14 cellular contexts compared by ENCODE assay signal in genomic region chr11:60870733-60871377, GRCh38. TPM values are rescaled to one million over a fixed set of nuclear protein-coding genes. Genes with fewer than 3 reads are reported as not detected.
DNase-seq lines count a peak whose midpoint lies in the region; ATAC-seq and TF ChIP-seq lines count a peak whose summit lies in the region.
"Had no signal": no experiment of that assay in that cellular context is flagged by ENCODE, and none has a peak within 500 bp of the region (broad histone marks: within the 10 kb centered on the region; RNA-seq: fewer than 3 reads in every experiment).

No MANE protein-coding gene starts in this region.

- WGBS in psoas muscle, 3 donors, result 73 to 84% (median 74%) methylated on average over 13 of the region's 13 CpGs

- H3K4me1 ChIP-seq in psoas muscle, result peaks cover 39% of the 10 kb centered on the region
- H3K4me1 ChIP-seq: body of pancreas had no signal

- H3K9me3 Mint-ChIP-seq in activated CD8-positive, alpha-beta T cell treated with anti-CD3 and anti-CD28 coated beads for 36 hours, result no peaks in the 10 kb centered on the region
- H3K9me3 Mint-ChIP-seq: CD4-positive, alpha-beta T cell; IgD-negative memory B cell had no signal

- peak overlapping the region; percentile 4 for H3K27ac ChIP-seq in psoas muscle
- no peak overlapping the region for H3K27ac ChIP-seq in brain microvascular endothelial cell
- H3K27ac ChIP-seq: left lung had no signal

- peak overlapping the region; percentile 41 for H3K4me3 ChIP-seq in Jurkat, Clone E6-1 (ENCODE audit: low read length)
- H3K4me3 ChIP-seq in psoas muscle, result no peak overlapping the region
- no peak overlapping the region for H3K4me3 ChIP-seq in brain microvascular endothelial cell (ENCODE audit: low read depth, low read length)
- H3K4me3 ChIP-seq: body of pancreas, GM12878, left lung, tibial nerve had no signal

- in situ Hi-C loops in brain microvascular endothelial cell (cut with HindIII; ENCODE audit: low pct_ligation_motif_present, low sequenced_read_pairs), result no loop called here

- intact Hi-C loops in activated CD8-positive, alpha-beta T cell treated with anti-CD3 and anti-CD28 coated beads for 36 hours (cut with micrococcal nuclease), result no loop called here
- intact Hi-C loops in psoas muscle (cut with DNase I), result no loop called here

- no peaks in the 10 kb centered on the region for H3K36me3 ChIP-seq in psoas muscle (ENCODE audit: insufficient read depth in 1 of 2, low read depth in 1 of 2)
- no peaks in the 10 kb centered on the region for H3K36me3 ChIP-seq in brain microvascular endothelial cell (replicated peaks)
- H3K36me3 ChIP-seq: left lung had no signal

- CTCF ChIA-PET in activated CD8-positive, alpha-beta T cell treated with anti-CD3 and anti-CD28 coated beads for 36 hours (lab: Charles Lee), result interaction anchor here (0.7 to 7.1 kb wide), 5 partner anchors 10 to 95 kb away, joined by 3 to 37 read pairs (median 3); partner anchors contain the start of gene PRPF19

- POLR2A ChIA-PET in activated CD8-positive, alpha-beta T cell treated with anti-CD3 and anti-CD28 coated beads for 36 hours (lab: Charles Lee), result interaction anchor here (0.7 to 1.5 kb wide), 5 partner anchors 10 to 445 kb away, joined by 3 to 6 read pairs (median 4); no protein-coding TSS in a partner anchor

- no peak overlapping the region for H3K27ac Mint-ChIP-seq in activated CD8-positive, alpha-beta T cell treated with anti-CD3 and anti-CD28 coated beads for 36 hours
- H3K27ac Mint-ChIP-seq: CD4-positive, alpha-beta T cell; IgD-negative memory B cell had no signal

- peak; percentile 91 for DNase-seq in Jurkat, Clone E6-1 (ENCODE audit: low read depth, low spot score)
- peak; percentile 28 for DNase-seq in activated CD8-positive, alpha-beta T cell treated with anti-CD3 and anti-CD28 coated beads for 36 hours
- no peak for DNase-seq in psoas muscle
- DNase-seq in brain microvascular endothelial cell, result no peak
- DNase-seq in SIG-M5 (lab: John Stamatoyannopoulos, UW), result no peak
- DNase-seq: activated CD4-positive, alpha-beta T cell treated with anti-CD3 and anti-CD28 coated beads, Interleukin-2, amount 50 U/mL, for 4 hours; CD4-positive, alpha-beta T cell; left lung; SHP77 treated with DMSO at 0.1 percent for 48 hours; stimulated activated CD4-positive, alpha-beta T cell treated with anti-CD3 and anti-CD28 coated beads, Interleukin-1b, Interleukin-23, amount 100 ng/mL, for 48 hours had no signal

- ATAC-seq in activated CD8-positive, alpha-beta T cell treated with anti-CD3 and anti-CD28 coated beads for 36 hours, result peak; percentile 31
- ATAC-seq in psoas muscle, result no peak
- ATAC-seq: body of pancreas, GM12878 had no signal

- H3K36me3 Mint-ChIP-seq in activated CD8-positive, alpha-beta T cell treated with anti-CD3 and anti-CD28 coated beads for 36 hours (ENCODE audit: low read depth), result no peaks in the 10 kb centered on the region
- H3K36me3 Mint-ChIP-seq: IgD-negative memory B cell had no signal

- peaks cover 33% of the 10 kb centered on the region for H3K4me1 Mint-ChIP-seq in activated CD8-positive, alpha-beta T cell treated with anti-CD3 and anti-CD28 coated beads for 36 hours (ENCODE audit: low read depth)
- H3K4me1 Mint-ChIP-seq: IgD-negative memory B cell had no signal

- H3K4me3 Mint-ChIP-seq in activated CD8-positive, alpha-beta T cell treated with anti-CD3 and anti-CD28 coated beads for 36 hours, result no peak overlapping the region
- H3K4me3 Mint-ChIP-seq: CD4-positive, alpha-beta T cell; IgD-negative memory B cell had no signal

- H3K27me3 Mint-ChIP-seq in activated CD8-positive, alpha-beta T cell treated with anti-CD3 and anti-CD28 coated beads for 36 hours, result no peaks in the 10 kb centered on the region
- H3K27me3 Mint-ChIP-seq: CD4-positive, alpha-beta T cell; IgD-negative memory B cell had no signal

- H3K9me3 ChIP-seq in psoas muscle, result no peaks in the 10 kb centered on the region
- H3K9me3 ChIP-seq: body of pancreas, left lung, tibial nerve had no signal

- no peak for TF ChIP-seq CTCF in activated CD8-positive, alpha-beta T cell treated with anti-CD3 and anti-CD28 coated beads for 36 hours (IDR thresholded peaks at IDR 0.05)
- TF ChIP-seq CTCF in psoas muscle (IDR thresholded peaks at IDR 0.05) (no peak), brain microvascular endothelial cell (IDR thresholded peaks at IDR 0.05; ENCODE audit: low read depth, low read length, missing control alignments) (no peak)

- H3K27me3 ChIP-seq in psoas muscle (ENCODE audit: insufficient read depth in 3 of 3, low read length in 2 of 3) (no peaks in the 10 kb centered on the region), brain microvascular endothelial cell (replicated peaks) (no peaks in the 10 kb centered on the region)
- H3K27me3 ChIP-seq: body of pancreas, tibial nerve had no signal

RNA-seq across cellular contexts. Expression of gene ZP1, which starts 3.5 kb away (rescaled TPM):
- not detected for polyA plus RNA-seq in Jurkat, Clone E6-1 (2012; ENCODE audit: insufficient read depth, insufficient read length)
- total RNA-seq in activated CD8-positive, alpha-beta T cell treated with anti-CD3 and anti-CD28 coated beads for 36 hours, result not detected
- under 1 TPM in 1 of 4 donors, not detected in 3; 0.29 TPM for total RNA-seq in psoas muscle
- polyA plus RNA-seq in psoas muscle, result under 1 TPM; 0.18 to 0.52 (median 0.30) TPM
- total RNA-seq: body of pancreas, GM12878, left lung, tibial nerve had no signal
- polyA plus RNA-seq: GM12878, IgD-negative memory B cell had no signal

RNA-seq across cellular contexts. Expression of gene PTGDR2, which starts 15.1 kb away (rescaled TPM):
- polyA plus RNA-seq in Jurkat, Clone E6-1 (2012; ENCODE audit: insufficient read depth, insufficient read length), result 1.3 TPM
- under 1 TPM; 0.23 to 0.38 TPM for total RNA-seq in activated CD8-positive, alpha-beta T cell treated with anti-CD3 and anti-CD28 coated beads for 36 hours
- total RNA-seq in psoas muscle, result 10 to 100 TPM in 1 of 4 donors, 1 to 10 TPM in 2, under 1 TPM in 1; 0.53 to 13.9 (median 1.1) TPM
- 1 to 10 TPM; 1.1 to 1.3 (median 1.2) TPM for polyA plus RNA-seq in psoas muscle

RNA-seq across cellular contexts. Expression of gene CCDC86, which starts 28.9 kb away (rescaled TPM):
- polyA plus RNA-seq in Jurkat, Clone E6-1 (2012; ENCODE audit: insufficient read depth, insufficient read length), result 56.3 TPM
- total RNA-seq in activated CD8-positive, alpha-beta T cell treated with anti-CD3 and anti-CD28 coated beads for 36 hours, result 10 to 100 TPM; 48.1 to 51.4 TPM
- total RNA-seq in psoas muscle, result 10 to 100 TPM; 24.8 to 43.9 (median 30.1) TPM
- 10 to 100 TPM; 36.2 to 55.4 (median 53.6) TPM for polyA plus RNA-seq in psoas muscle

RNA-seq across cellular contexts. Expression of gene PRPF19, which starts 35.5 kb away (rescaled TPM):
- polyA plus RNA-seq in Jurkat, Clone E6-1 (2012; ENCODE audit: insufficient read depth, insufficient read length), result 234 TPM
- total RNA-seq in activated CD8-positive, alpha-beta T cell treated with anti-CD3 and anti-CD28 coated beads for 36 hours, result 100 to 1,000 TPM; 142 to 150 TPM
- total RNA-seq in psoas muscle, result 10 to 100 TPM; 45.7 to 71.7 (median 63.0) TPM
- 100 to 1,000 TPM in 1 of 3 donors, 10 to 100 TPM in 2; 56.9 to 109 (median 67.4) TPM for polyA plus RNA-seq in psoas muscle

RNA-seq across cellular contexts. Expression of gene TMEM109, which starts 43.1 kb away (rescaled TPM):
- polyA plus RNA-seq in Jurkat, Clone E6-1 (2012; ENCODE audit: insufficient read depth, insufficient read length), result 139 TPM
- 100 to 1,000 TPM in 1 of 2 experiments, 10 to 100 TPM in 1; 93.2 to 101 TPM for total RNA-seq in activated CD8-positive, alpha-beta T cell treated with anti-CD3 and anti-CD28 coated beads for 36 hours
- 10 to 100 TPM; 70.2 to 73.4 (median 71.5) TPM for total RNA-seq in psoas muscle
- 100 to 1,000 TPM in 1 of 3 donors, 10 to 100 TPM in 2; 69.2 to 130 (median 78.1) TPM for polyA plus RNA-seq in psoas muscle

Comparison
In these comparisons a context has a peak if more than half of its experiments do, and no peak if none do; other contexts are left out.
1. DNase-seq: peak in Jurkat, Clone E6-1 (single experiment) and activated CD8-positive, alpha-beta T cell treated with anti-CD3 and anti-CD28 coated beads for 36 hours (single experiment); none in psoas muscle (0 of 2), brain microvascular endothelial cell (single experiment) and SIG-M5 (single experiment).